Comparison of ENCODE assay signal across 22 cellular contexts in genomic region chr6:34532230-34532629, GRCh38. TPM values are rescaled to one million over a fixed set of nuclear protein-coding genes. Genes with fewer than 3 reads are reported as not detected.
DNase-seq lines count a peak whose midpoint lies in the region; ATAC-seq and TF ChIP-seq lines count a peak whose summit lies in the region.
"Had no signal": no experiment of that assay in that cellular context is flagged by ENCODE, and none has a peak within 500 bp of the region (broad histone marks: within the 10 kb centered on the region; RNA-seq: fewer than 3 reads in every experiment).

No MANE protein-coding gene starts in this region.

- ATAC-seq in T-helper 17 cell (no peak), HG02973 (IDR thresholded peaks at IDR 0.05; ENCODE audit: unreplicated experiment) (no peak)
- ATAC-seq: activated T-helper 17 cell treated with anti-CD3 and anti-CD28 coated beads, Interleukin-2, amount 50 U/mL, for 72 hours; effector memory CD8-positive, alpha-beta T cell; left colon had no signal

- H3K27ac ChIP-seq in VCaP: peak overlapping the region; percentile 100
- H3K27ac ChIP-seq: esophagus muscularis mucosa had no signal

- H3K9me3 ChIP-seq in iPS-15b (ENCODE audit: control insufficient read depth, insufficient read depth, low read length) (no peaks in the 10 kb centered on the region), skeletal muscle satellite cell (replicated peaks; ENCODE audit: low read length) (no peaks in the 10 kb centered on the region), T-helper 17 cell (ENCODE audit: control insufficient read depth, low read length, poor library complexity, severe bottlenecking) (no peaks in the 10 kb centered on the region)
- H3K9me3 ChIP-seq: ascending aorta, esophagus muscularis mucosa, ovary had no signal

- H3K27me3 Mint-ChIP-seq in T-helper 17 cell: no peaks in the 10 kb centered on the region
- H3K27me3 Mint-ChIP-seq: activated naive CD8-positive, alpha-beta T cell; activated T-helper 17 cell treated with anti-CD3 and anti-CD28 coated beads, Interleukin-2, amount 50 U/mL, for 72 hours; effector memory CD8-positive, alpha-beta T cell had no signal

- peaks cover 4% of the 10 kb centered on the region for H3K4me1 Mint-ChIP-seq in T-helper 17 cell
- H3K4me1 Mint-ChIP-seq: activated T-helper 17 cell treated with anti-CD3 and anti-CD28 coated beads, Interleukin-2, amount 50 U/mL, for 72 hours had no signal

- no peak for DNase-seq in BJ (ENCODE audit: low read depth)
- no peak for DNase-seq in LoVo (ENCODE audit: low spot score)
- no peak for DNase-seq in DMS153 treated with DMSO at 0.1 percent for 48 hours (lab: John Stamatoyannopoulos, UW; ENCODE audit: unreplicated experiment)
- DNase-seq in T-helper 17 cell: no peak
- DNase-seq: effector memory CD8-positive, alpha-beta T cell; glutamatergic neuron; Kasumi-1; mesenchymal stem cell; NCI-H1092 treated with DMSO at 0.1 percent for 48 hours; NCI-H2029 treated with DMSO at 0.1 percent for 48 hours; NCI-H446 had no signal

- TF ChIP-seq CTCF in BJ (IDR thresholded peaks at IDR 0.05; ENCODE audit: insufficient read depth, low read depth, low read length) (no peak), VCaP (conservative IDR thresholded peaks at IDR 0.05) (no peak)

- peaks cover 3% of the 10 kb centered on the region for H3K4me1 ChIP-seq in iPS-15b (ENCODE audit: control insufficient read depth, insufficient read depth, low read length)
- H3K4me1 ChIP-seq in skeletal muscle satellite cell (ENCODE audit: control insufficient read depth, insufficient read depth, low read length): peaks cover 2% of the 10 kb centered on the region
- H3K4me1 ChIP-seq: ascending aorta had no signal

- no peak overlapping the region for H3K27ac Mint-ChIP-seq in T-helper 17 cell
- H3K27ac Mint-ChIP-seq: activated CD4-positive, alpha-beta T cell treated with anti-CD3 and anti-CD28 coated beads, Interleukin-2, amount 10 ng/mL, durations not matched to agents 7 days and 5 days; activated naive CD8-positive, alpha-beta T cell; activated T-helper 17 cell treated with anti-CD3 and anti-CD28 coated beads, Interleukin-2, amount 50 U/mL, for 72 hours; effector memory CD8-positive, alpha-beta T cell had no signal

- no peak overlapping the region for H3K9ac ChIP-seq in iPS-15b (ENCODE audit: low read depth, low read length)
- no peak overlapping the region for H3K9ac ChIP-seq in skeletal muscle satellite cell (ENCODE audit: low read depth, low read length)

- POLR2A ChIA-PET in BJ (lab: Charles Lee): no interaction called here

- peaks cover 3% of the 10 kb centered on the region; the same call in 1 of the 2 replicates for H3K27me3 ChIP-seq in BJ (ENCODE audit: control insufficient read depth, insufficient read depth, low read length)
- no peaks in the 10 kb centered on the region for H3K27me3 ChIP-seq in iPS-15b (ENCODE audit: control insufficient read depth, insufficient read depth, low read length)
- H3K27me3 ChIP-seq in skeletal muscle satellite cell (ENCODE audit: control insufficient read depth, insufficient read depth, low read length): peaks cover 3% of the 10 kb centered on the region
- H3K27me3 ChIP-seq: ascending aorta, esophagus muscularis mucosa, ovary had no signal

- CTCF ChIA-PET in BJ (lab: Yijun Ruan, JAX): no interaction called here

- H3K36me3 Mint-ChIP-seq in T-helper 17 cell (ENCODE audit: low read depth): no peaks in the 10 kb centered on the region
- H3K36me3 Mint-ChIP-seq: activated naive CD8-positive, alpha-beta T cell had no signal

- no peaks in the 10 kb centered on the region for H3K36me3 ChIP-seq in BJ (ENCODE audit: control insufficient read depth, insufficient read depth, low read length)
- peaks cover 6% of the 10 kb centered on the region for H3K36me3 ChIP-seq in iPS-15b (ENCODE audit: control insufficient read depth, insufficient read depth, low read length)
- no peaks in the 10 kb centered on the region for H3K36me3 ChIP-seq in skeletal muscle satellite cell (ENCODE audit: insufficient read depth, low read length)
- H3K36me3 ChIP-seq: ascending aorta, esophagus muscularis mucosa, ovary had no signal

- H3K4me3 ChIP-seq in BJ (ENCODE audit: low read depth, low read length) (peak overlapping the region; percentile 24), iPS-15b (ENCODE audit: low read depth, low read length) (peak overlapping the region; percentile 68), skeletal muscle satellite cell (ENCODE audit: low read length) (no peak overlapping the region)
- H3K4me3 ChIP-seq: ovary had no signal

- H3K4me2 ChIP-seq in skeletal muscle satellite cell (ENCODE audit: low read length): peak overlapping the region; percentile 76

- H3K4me3 Mint-ChIP-seq in T-helper 17 cell: no peak overlapping the region
- H3K4me3 Mint-ChIP-seq: activated CD4-positive, alpha-beta T cell treated with anti-CD3 and anti-CD28 coated beads, Interleukin-2, amount 10 ng/mL, durations not matched to agents 7 days and 5 days; activated naive CD8-positive, alpha-beta T cell; activated T-helper 17 cell treated with anti-CD3 and anti-CD28 coated beads, Interleukin-2, amount 50 U/mL, for 72 hours had no signal

RNA-seq across cellular contexts. Expression of gene SPDEF, which starts 23.9 kb away (rescaled TPM):
- polyA plus RNA-seq in BJ (2011; rRNA removed): not detected in 2 replicates
- polyA minus RNA-seq in BJ (2011; rRNA and poly(A)+ RNA removed): not detected in 2 replicates
- not detected in 2 replicates for total RNA-seq in skeletal muscle satellite cell (2012; rRNA removed)
- total RNA-seq in T-helper 17 cell: under 1 TPM; 0.23 to 0.35 TPM
- total RNA-seq: activated CD4-positive, alpha-beta T cell treated with anti-CD3 and anti-CD28 coated beads, Interleukin-2, amount 10 ng/mL, durations not matched to agents 7 days and 5 days; ascending aorta; esophagus muscularis mucosa had no signal
